8 cellular contexts compared by ENCODE assay signal in the genomic region with DNA sequence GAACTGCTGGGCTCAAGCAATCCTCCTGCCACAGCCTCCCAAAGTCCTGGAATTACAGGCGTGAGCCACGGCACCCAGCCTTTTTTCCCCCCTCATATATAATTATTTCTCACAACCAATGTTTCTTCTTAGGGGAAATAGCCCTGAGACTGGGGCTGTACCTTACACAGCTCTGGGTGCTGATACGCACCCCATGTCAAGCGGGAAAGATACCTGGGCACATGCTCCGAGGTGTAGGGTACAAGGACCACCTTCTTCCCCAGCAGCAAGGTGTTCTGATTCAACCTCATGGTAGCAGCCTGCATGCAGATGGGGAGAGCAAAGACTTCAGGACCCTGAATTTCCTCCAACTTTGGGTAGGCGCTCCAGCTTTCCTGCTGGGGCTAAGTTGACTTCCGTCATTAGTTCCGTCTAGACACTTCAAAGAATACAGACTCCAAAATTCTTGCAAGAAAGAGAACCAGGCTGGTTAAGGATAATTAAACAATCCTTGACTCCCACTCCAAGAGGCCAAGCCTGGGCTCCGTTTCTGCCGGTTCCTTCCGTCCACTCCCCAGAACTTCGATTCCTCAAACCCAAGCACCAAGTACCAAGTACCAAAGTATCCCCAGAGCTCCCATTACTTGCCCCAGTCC. TPM values are rescaled to one million over a fixed set of nuclear protein-coding genes. Genes with fewer than 3 reads are reported as not detected.
DNase-seq lines count a peak whose midpoint lies in the region; ATAC-seq and TF ChIP-seq lines count a peak whose summit lies in the region.

No MANE protein-coding gene starts in this region.

- peak overlapping the region; percentile 94 for H2AFZ ChIP-seq in fibroblast of lung (ENCODE audit: low read length)

- H4K20me1 ChIP-seq in fibroblast of lung (ENCODE audit: control insufficient read depth, extremely low read depth, insufficient read depth, low read length), result no peaks in the 10 kb centered on the region

- H3K4me3 ChIP-seq in GM06990 (replicated peaks; ENCODE audit: low read depth, low read length) (peak overlapping the region; percentile 91), RWPE2 (ENCODE audit: severe bottlenecking) (peak overlapping the region; percentile 70), fibroblast of lung (replicated peaks in 1 of 4; ENCODE audit: control extremely low read depth in 1 of 4, insufficient read depth in 1 of 4, low read depth in 3 of 4, low read length in 4 of 4) (peak overlapping the region; percentile 82 to 97 (median 93)), psoas muscle (peak overlapping the region; percentile 94)

- ATAC-seq in RWPE2 (ENCODE audit: low read depth) (no peak), psoas muscle (no peak), GM19035 (IDR thresholded peaks at IDR 0.05; ENCODE audit: unreplicated experiment) (no peak)

- H3K27ac ChIP-seq in RWPE2 (ENCODE audit: poor library complexity, severe bottlenecking) (peak overlapping the region; percentile 50), fibroblast of lung (ENCODE audit: insufficient read depth, low read length) (peak overlapping the region; percentile 84), psoas muscle (peak overlapping the region; percentile 77)

- WGBS in psoas muscle, 3 donors, result 34 to 37% (median 37%) methylated on average over 12 of the region's 12 CpGs

- DNase-seq in GM06990 (ENCODE audit: extremely low read depth, insufficient read length), result no peak
- no peak for DNase-seq in RWPE2 (ENCODE audit: low spot score)
- no peak for DNase-seq in fibroblast of lung (ENCODE audit: low read depth in 2 of 2)
- DNase-seq in psoas muscle, result no peak
- DNase-seq in activated CD8-positive, alpha-beta memory T cell treated with anti-CD3 and anti-CD28 coated beads, Interleukin-2, amount 50 U/mL, for 48 hours, result no peak
- no peak for DNase-seq in stimulated activated naive CD4-positive, alpha-beta T cell treated with Interleukin-2 at 50 U/mL for 16 hours (lab: John Stamatoyannopoulos, UW)
- DNase-seq in globus pallidus (ENCODE audit: low spot score), result no peak

- intact Hi-C loops in psoas muscle (cut with DNase I), result no loop called here

- H3K79me2 ChIP-seq in fibroblast of lung (ENCODE audit: control insufficient read depth, insufficient read depth, low read length), result peaks cover 20% of the 10 kb centered on the region

- no peaks in the 10 kb centered on the region for H3K27me3 ChIP-seq in GM06990 (replicated peaks; ENCODE audit: control insufficient read depth, insufficient read depth, low read length)
- no peaks in the 10 kb centered on the region for H3K27me3 ChIP-seq in RWPE2 (ENCODE audit: insufficient read depth, poor library complexity, severe bottlenecking)
- no peaks in the 10 kb centered on the region for H3K27me3 ChIP-seq in fibroblast of lung (ENCODE audit: control insufficient read depth, insufficient read depth, low read length)
- H3K27me3 ChIP-seq in psoas muscle (ENCODE audit: insufficient read depth in 3 of 3, low read length in 2 of 3), result no peaks in the 10 kb centered on the region

- H3K9me3 ChIP-seq in RWPE2 (ENCODE audit: severe bottlenecking) (no peaks in the 10 kb centered on the region), fibroblast of lung (ENCODE audit: control insufficient read depth, insufficient read depth, low read depth, low read length) (no peaks in the 10 kb centered on the region), psoas muscle (no peaks in the 10 kb centered on the region)

- TF ChIP-seq CTCF in GM06990 (IDR thresholded peaks at IDR 0.05; ENCODE audit: insufficient read depth, low read length, poor library complexity, severe bottlenecking), result no peak
- TF ChIP-seq CTCF in RWPE2 (IDR thresholded peaks at IDR 0.05; ENCODE audit: poor library complexity, severe bottlenecking), result no peak
- no peak for TF ChIP-seq CTCF in fibroblast of lung (conservative IDR thresholded peaks at IDR 0.05 in 1 of 2, IDR thresholded peaks at IDR 0.05 in 1 of 2; ENCODE audit: low read depth in 1 of 2, low read length in 2 of 2)
- TF ChIP-seq CTCF in psoas muscle (IDR thresholded peaks at IDR 0.05), result no peak

- peaks cover 4% of the 10 kb centered on the region for H3K4me1 ChIP-seq in RWPE2 (ENCODE audit: insufficient read depth, poor library complexity, severe bottlenecking)
- H3K4me1 ChIP-seq in fibroblast of lung (ENCODE audit: control insufficient read depth, extremely low read depth, insufficient read depth, low read length), result peaks cover 4% of the 10 kb centered on the region
- H3K4me1 ChIP-seq in psoas muscle, result peaks cover 11% of the 10 kb centered on the region

- H3K4me2 ChIP-seq in fibroblast of lung (ENCODE audit: extremely low read depth, insufficient read depth, low read length), result peak overlapping the region; percentile 87

- H3K36me3 ChIP-seq in GM06990 (ENCODE audit: control insufficient read depth, insufficient read depth, low read length) (peaks cover 25% of the 10 kb centered on the region), RWPE2 (ENCODE audit: low read depth) (peaks cover 42% of the 10 kb centered on the region), fibroblast of lung (ENCODE audit: control insufficient read depth, insufficient read depth, low read length) (peaks cover 22% of the 10 kb centered on the region), psoas muscle (ENCODE audit: insufficient read depth in 1 of 2, low read depth in 1 of 2) (peaks cover 10 to 60% of the 10 kb centered on the region in 2 donors)

- H3K9ac ChIP-seq in fibroblast of lung (ENCODE audit: insufficient read depth, low read length), result peak overlapping the region; percentile 72

RNA-seq across cellular contexts. Expression of a gene that starts 0.6 kb away (rescaled TPM):
- total RNA-seq in fibroblast of lung, result 29.0 and 39.6 TPM in 2 replicates
- 21.2 and 34.7 TPM in 2 replicates for polyA plus RNA-seq in fibroblast of lung
- 33.8 and 47.6 TPM in 2 replicates for polyA plus RNA-seq in fibroblast of lung (2012)
- 28.4 and 31.8 TPM in 2 replicates for polyA minus RNA-seq in fibroblast of lung (ENCODE audit: low replicate concordance)
- total RNA-seq in psoas muscle, result 10 to 100 TPM; 15.2 to 32.8 (median 19.9) TPM
- polyA plus RNA-seq in psoas muscle, result 10 to 100 TPM; 25.8 to 52.5 (median 25.8) TPM

RNA-seq across cellular contexts. Expression of a gene that starts 27.1 kb away (rescaled TPM):
- total RNA-seq in fibroblast of lung (7.2 and 10.2 TPM in 2 replicates), psoas muscle (10 to 100 TPM in 1 of 4 donors, 1 to 10 TPM in 3; 3.9 to 16.6 (median 4.9) TPM)
- polyA plus RNA-seq in fibroblast of lung (13.9 and 29.7 TPM in 2 replicates), psoas muscle (10 to 100 TPM in 1 of 3 donors, 1 to 10 TPM in 2; 2.4 to 37.1 (median 3.1) TPM)
- 13.5 and 26.5 TPM in 2 replicates for polyA plus RNA-seq in fibroblast of lung (2012)
- polyA minus RNA-seq in fibroblast of lung (ENCODE audit: low replicate concordance), result 23.9 and 51.9 TPM in 2 replicates

RNA-seq across cellular contexts. Expression of a gene that starts 38.5 kb away (rescaled TPM):
- total RNA-seq in fibroblast of lung (0.26 and 0.66 TPM in 2 replicates), psoas muscle (under 1 TPM; 0.62 to 0.78 (median 0.67) TPM)
- polyA plus RNA-seq in fibroblast of lung (0.08 and 0.65 TPM in 2 replicates), psoas muscle (under 1 TPM; 0.69 to 0.82 (median 0.75) TPM)
- 0.18 and 0.41 TPM in 2 replicates for polyA plus RNA-seq in fibroblast of lung (2012)
- 0.33 TPM in 1 of 2 replicates, not detected in the other for polyA minus RNA-seq in fibroblast of lung (ENCODE audit: low replicate concordance)
